In genomic region chr9:6584881-6585597, GRCh38 we compare ENCODE assay signal across 8 cellular contexts.
DNase-seq lines count a peak whose midpoint lies in the region; ATAC-seq and TF ChIP-seq lines count a peak whose summit lies in the region.

No MANE protein-coding gene starts in this region.

- H3K4me3 ChIP-seq in foreskin fibroblast (ENCODE audit: low read depth in 1 of 2, low read length in 2 of 2) = no peak overlapping the region

- CTCF ChIA-PET in WTC11 (lab: Charles Lee) = interaction anchor here (0.6 to 1.0 kb wide), 6 partner anchors 9 to 241 kb away, joined by 3 to 4 read pairs (median 3); no protein-coding TSS in a partner anchor

- no peaks in the 10 kb centered on the region for H3K27me3 Mint-ChIP-seq in stimulated activated naive B cell treated with anti-CD40 and anti-IgM and Interleukin-4, amounts not matched to agents 10 μg/mL and 1 μg/mL and 100 μg/mL, for 72 hours
- no peaks in the 10 kb centered on the region for H3K27me3 Mint-ChIP-seq in WTC11 (ENCODE audit: low read depth)

- H3K36me3 Mint-ChIP-seq in stimulated activated naive B cell treated with anti-CD40 and anti-IgM and Interleukin-4, amounts not matched to agents 10 μg/mL and 1 μg/mL and 100 μg/mL, for 72 hours = peaks cover 8 to 14% of the 10 kb centered on the region in 2 donors
- peaks cover 71% of the 10 kb centered on the region for H3K36me3 Mint-ChIP-seq in WTC11

- no peaks in the 10 kb centered on the region for H3K9me3 Mint-ChIP-seq in stimulated activated naive B cell treated with anti-CD40 and anti-IgM and Interleukin-4, amounts not matched to agents 10 μg/mL and 1 μg/mL and 100 μg/mL, for 72 hours
- no peaks in the 10 kb centered on the region for H3K9me3 Mint-ChIP-seq in WTC11

- peak; percentile 49 to 57 for ATAC-seq in stimulated activated naive B cell treated with anti-CD40 and anti-IgM and Interleukin-4, amounts not matched to agents 10 μg/mL and 1 μg/mL and 100 μg/mL, for 72 hours (replicated peaks)
- ATAC-seq in WTC11 = no peak

- H3K27ac Mint-ChIP-seq in stimulated activated naive B cell treated with anti-CD40 and anti-IgM and Interleukin-4, amounts not matched to agents 10 μg/mL and 1 μg/mL and 100 μg/mL, for 72 hours = no peak overlapping the region
- H3K27ac Mint-ChIP-seq in WTC11 = no peak overlapping the region

- DNase-seq in CD1c-positive myeloid dendritic cell (ENCODE audit: extremely low spot score) (peak; percentile 55), HCEC 1CT (peak; percentile 30), SHP77 treated with DMSO at 0.1 percent for 48 hours (lab: John Stamatoyannopoulos, UW) (peak; percentile 3), foreskin fibroblast (peak in 1 of 2 donors; percentile 61), WTC11 (ENCODE audit: low spot score) (no peak), putamen (ENCODE audit: low spot score) (no peak)
- no peak for DNase-seq in stimulated activated naive B cell treated with anti-CD40 and anti-IgM and Interleukin-4, amounts not matched to agents 10 μg/mL and 1 μg/mL and 100 μg/mL, for 72 hours
- no peak for DNase-seq in activated CD4-positive, alpha-beta T cell treated with anti-CD3 and anti-CD28 coated beads for 4 hours

- POLR2A ChIA-PET in WTC11 (lab: Charles Lee) = no interaction called here

- TF ChIP-seq CTCF in foreskin fibroblast (IDR thresholded peaks at IDR 0.05; ENCODE audit: low read depth, low read length) = peak; percentile 2
- TF ChIP-seq CTCF in WTC11 (IDR thresholded peaks at IDR 0.05) = no peak

- peaks cover 18 to 32% of the 10 kb centered on the region in 2 donors for H3K4me1 Mint-ChIP-seq in stimulated activated naive B cell treated with anti-CD40 and anti-IgM and Interleukin-4, amounts not matched to agents 10 μg/mL and 1 μg/mL and 100 μg/mL, for 72 hours
- no peaks in the 10 kb centered on the region for H3K4me1 Mint-ChIP-seq in WTC11

- no peak overlapping the region for H3K4me3 Mint-ChIP-seq in stimulated activated naive B cell treated with anti-CD40 and anti-IgM and Interleukin-4, amounts not matched to agents 10 μg/mL and 1 μg/mL and 100 μg/mL, for 72 hours
- no peak overlapping the region for H3K4me3 Mint-ChIP-seq in WTC11

TF ChIP-seq in WTC11, 78 proteins besides CTCF, POLR2A, EP300 and RAD21:
- no peak for TF ChIP-seq PRDM15 (CRISPR knock-in tag; IDR thresholded peaks at IDR 0.05)
- TF ChIP-seq GRHL2 (CRISPR knock-in tag; IDR thresholded peaks at IDR 0.05; ENCODE audit: insufficient replicate concordance, severe bottlenecking) = no peak

Comparison
In these comparisons a context has a peak if more than half of its experiments do, and no peak if none do; other contexts are left out.
1. DNase-seq: peak in CD1c-positive myeloid dendritic cell (single experiment), HCEC 1CT (single experiment) and SHP77 treated with DMSO at 0.1 percent for 48 hours (single experiment); none in stimulated activated naive B cell treated with anti-CD40 and anti-IgM and Interleukin-4, amounts not matched to agents 10 μg/mL and 1 μg/mL and 100 μg/mL, for 72 hours (single experiment), WTC11 (single experiment), putamen (single experiment) and activated CD4-positive, alpha-beta T cell treated with anti-CD3 and anti-CD28 coated beads for 4 hours (0 of 2).